Comparison of ENCODE assay signal across 1 cellular context in genomic region chr16:23026777-23027362, GRCh38.
TF ChIP-seq lines count a peak whose summit lies in the region.

No MANE protein-coding gene starts in this region.

TF ChIP-seq in HepG2, 621 proteins besides CTCF, POLR2A, EP300 and RAD21 (continued from another document and continues in another):
- no peak; the same call in 1 of the 2 replicates for TF ChIP-seq E2F2 (CRISPR knock-in tag; IDR thresholded peaks at IDR 0.05; ENCODE audit: borderline replicate concordance)
- TF ChIP-seq SETDB1 (CRISPR knock-in tag; IDR thresholded peaks at IDR 0.05; ENCODE audit: borderline replicate concordance): no peak
- TF ChIP-seq ZNF597 (CRISPR knock-in tag; IDR thresholded peaks at IDR 0.05): no peak
- no peak for TF ChIP-seq ZNF563 (CRISPR knock-in tag; IDR thresholded peaks at IDR 0.05)
- TF ChIP-seq ZNF276 (CRISPR knock-in tag; IDR thresholded peaks at IDR 0.05; ENCODE audit: low read depth): no peak
- TF ChIP-seq MATR3 (CRISPR knock-in tag; IDR thresholded peaks at IDR 0.05): no peak
- no peak for TF ChIP-seq ARNT2 (CRISPR knock-in tag; IDR thresholded peaks at IDR 0.05; ENCODE audit: low read depth)
- no peak for TF ChIP-seq YY1 (IDR thresholded peaks at IDR 0.05; ENCODE audit: insufficient read depth, insufficient replicate concordance, low read depth, low read length)
- no peak for TF ChIP-seq ZNF260 (CRISPR knock-in tag; IDR thresholded peaks at IDR 0.05; ENCODE audit: borderline replicate concordance, low read depth)
- TF ChIP-seq ZSCAN31 (CRISPR knock-in tag; IDR thresholded peaks at IDR 0.05; ENCODE audit: low read depth): no peak
- TF ChIP-seq SOX13 (IDR thresholded peaks at IDR 0.05): no peak
- TF ChIP-seq SOX13 (CRISPR knock-in tag; conservative IDR thresholded peaks at IDR 0.05 in 1 of 2, IDR thresholded peaks at IDR 0.05 in 1 of 2): peak in 1 of 2 experiments; percentile 35; a peak in 1 of 4 replicates
- peak; percentile 71; the same call in 1 of the 2 replicates for TF ChIP-seq AKNA (CRISPR knock-in tag; IDR thresholded peaks at IDR 0.05; ENCODE audit: borderline replicate concordance)
- no peak for TF ChIP-seq ZNF782 (CRISPR knock-in tag; IDR thresholded peaks at IDR 0.05; ENCODE audit: borderline replicate concordance)
- no peak for TF ChIP-seq ZMAT3 (CRISPR knock-in tag; conservative IDR thresholded peaks at IDR 0.05)
- no peak for TF ChIP-seq GFI1 (CRISPR knock-in tag; IDR thresholded peaks at IDR 0.05; ENCODE audit: borderline replicate concordance)
- no peak for TF ChIP-seq ZNF207 (IDR thresholded peaks at IDR 0.05; ENCODE audit: borderline replicate concordance)
- no peak for TF ChIP-seq ZBTB4 (CRISPR knock-in tag; IDR thresholded peaks at IDR 0.05; ENCODE audit: borderline replicate concordance)
- TF ChIP-seq ZNF30 (CRISPR knock-in tag; IDR thresholded peaks at IDR 0.05): no peak
- TF ChIP-seq NPAS2 (CRISPR knock-in tag; IDR thresholded peaks at IDR 0.05; ENCODE audit: borderline replicate concordance): no peak
- no peak for TF ChIP-seq HNF1A (IDR thresholded peaks at IDR 0.05; ENCODE audit: low read depth)
- TF ChIP-seq HNF1A (CRISPR knock-in tag; IDR thresholded peaks at IDR 0.05; ENCODE audit: borderline replicate concordance): no peak
- no peak for TF ChIP-seq ZSCAN20 (CRISPR knock-in tag; IDR thresholded peaks at IDR 0.05; ENCODE audit: borderline replicate concordance)
- no peak for TF ChIP-seq HHEX (CRISPR knock-in tag; IDR thresholded peaks at IDR 0.05)
- no peak for TF ChIP-seq SRSF9 (IDR thresholded peaks at IDR 0.05; ENCODE audit: borderline replicate concordance, insufficient read depth, low read depth, low read length, poor library complexity, severe bottlenecking)
- TF ChIP-seq AHDC1 (CRISPR knock-in tag; IDR thresholded peaks at IDR 0.05; ENCODE audit: borderline replicate concordance): no peak
- no peak for TF ChIP-seq BATF2 (CRISPR knock-in tag; IDR thresholded peaks at IDR 0.05)
- TF ChIP-seq MYNN (CRISPR knock-in tag; IDR thresholded peaks at IDR 0.05; ENCODE audit: low read depth): no peak
- no peak for TF ChIP-seq ZNF883 (CRISPR knock-in tag; IDR thresholded peaks at IDR 0.05; ENCODE audit: not compliant biosample characterization)
- TF ChIP-seq ZNF460 (CRISPR knock-in tag; IDR thresholded peaks at IDR 0.05; ENCODE audit: borderline replicate concordance): no peak
- TF ChIP-seq ZNF766 (CRISPR knock-in tag; IDR thresholded peaks at IDR 0.05; ENCODE audit: borderline replicate concordance): peak; percentile 62; the same call in 1 of the 2 replicates
- TF ChIP-seq GZF1 (CRISPR knock-in tag; IDR thresholded peaks at IDR 0.05): 0 out of 2 replicates have a peak, but pooled peaks have one; percentile 28
- TF ChIP-seq ZBTB7A (CRISPR knock-in tag; IDR thresholded peaks at IDR 0.05): peak; percentile 64; the same call in 1 of the 2 replicates
- TF ChIP-seq HMG20B (CRISPR knock-in tag; conservative IDR thresholded peaks at IDR 0.05): peak; percentile 70; the same call in 1 of the 2 replicates
- TF ChIP-seq MED13 (CRISPR knock-in tag; IDR thresholded peaks at IDR 0.05): no peak
